11 cellular contexts compared by ENCODE assay signal in the genomic region with DNA sequence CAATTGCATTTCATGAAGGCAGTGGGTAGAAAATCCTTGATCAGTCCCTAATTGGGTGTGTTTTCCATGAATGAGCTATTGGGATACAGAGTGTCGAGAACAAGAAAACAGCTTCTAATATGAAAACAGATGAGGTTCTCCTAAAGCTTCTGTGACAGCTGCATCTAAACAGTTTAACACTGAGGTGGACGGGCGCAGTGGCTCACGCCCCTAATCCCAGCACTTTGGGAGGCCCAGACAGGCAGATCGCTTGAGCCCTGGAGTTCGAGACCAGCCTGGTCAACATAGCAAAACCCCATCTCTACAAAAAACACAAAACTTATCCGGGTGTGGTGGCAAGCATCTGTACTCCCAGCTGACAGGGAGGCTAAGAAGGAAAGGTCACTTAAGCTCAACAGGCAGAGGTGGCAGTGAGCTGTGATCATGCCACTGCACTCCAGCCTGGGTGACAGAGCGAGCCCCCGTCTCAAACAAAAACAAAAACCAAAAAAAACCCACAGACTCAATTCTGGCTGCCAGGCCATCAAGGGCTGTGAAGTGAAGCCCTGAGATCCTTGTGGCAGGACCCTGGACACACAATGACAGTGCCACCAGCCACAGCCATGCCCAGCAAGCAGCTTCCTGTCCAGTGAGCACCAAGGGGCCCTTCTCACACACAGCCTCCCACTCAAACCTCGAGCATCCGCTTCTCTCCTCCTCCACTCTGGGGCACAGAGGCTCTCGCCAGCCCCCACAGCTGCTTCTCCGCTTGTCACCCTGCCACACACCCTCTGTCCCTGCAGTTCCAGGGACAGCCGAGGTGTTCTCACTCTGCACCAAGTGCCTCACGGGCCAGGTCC. TPM values are rescaled to one million over a fixed set of nuclear protein-coding genes. Genes with fewer than 3 reads are reported as not detected.
A peak's percentile ranks its signal among the peaks of the same experiment; 100 is the strongest.
DNase-seq lines count a peak whose midpoint lies in the region; ATAC-seq, FAIRE-seq and TF ChIP-seq lines count a peak whose summit lies in the region.
"Had no signal": no experiment of that assay in that cellular context is flagged by ENCODE, and none has a peak within 500 bp of the region (broad histone marks: within the 10 kb centered on the region; RNA-seq: fewer than 3 reads in every experiment).

No MANE protein-coding gene starts in this region.

- DNase-seq in CMK (ENCODE audit: low read depth), result peak; percentile 44
- no peak for DNase-seq in PC-9
- DNase-seq in astrocyte (ENCODE audit: low read depth), result no peak
- DNase-seq in left lung, result no peak
- DNase-seq: DMS79 treated with DMSO at 0.1 percent for 48 hours, left colon had no signal

- ATAC-seq in left lung (no peak), GM18858 (IDR thresholded peaks at IDR 0.05; ENCODE audit: unreplicated experiment) (no peak), HG03571 (IDR thresholded peaks at IDR 0.05; ENCODE audit: unreplicated experiment) (no peak)
- ATAC-seq: HCT116, left colon had no signal

- no peaks in the 10 kb centered on the region for H3K9me2 ChIP-seq in PC-9 (ENCODE audit: insufficient read depth)

- CTCF ChIA-PET in PC-9 (lab: Charles Lee), result interaction anchor here (0.6 to 0.7 kb wide), 4 partner anchors 11 to 191 kb away, joined by 3 to 14 read pairs (median 8); no protein-coding TSS in a partner anchor

- H3K4me3 Mint-ChIP-seq in astrocyte (ENCODE audit: unreplicated experiment), result no peak overlapping the region

- H3K9ac ChIP-seq in astrocyte (ENCODE audit: low read length), result no peak overlapping the region

- H3K79me2 ChIP-seq in PC-9 (ENCODE audit: low read depth), result peaks cover 99% of the 10 kb centered on the region
- peaks cover 100% of the 10 kb centered on the region for H3K79me2 ChIP-seq in astrocyte (ENCODE audit: insufficient read depth, low read length)

- H3F3A ChIP-seq in PC-9 (ENCODE audit: insufficient read depth, low read depth), result peaks cover 83% of the 10 kb centered on the region

- H3K36me3 Mint-ChIP-seq in astrocyte (ENCODE audit: low read depth, unreplicated experiment), result peaks cover 4% of the 10 kb centered on the region

- no peaks in the 10 kb centered on the region for H3K27me3 ChIP-seq in PC-9 (ENCODE audit: insufficient read depth, low read depth)
- no peaks in the 10 kb centered on the region for H3K27me3 ChIP-seq in astrocyte (ENCODE audit: insufficient read depth, low read length)
- H3K27me3 ChIP-seq in neutrophil, result no peaks in the 10 kb centered on the region
- H3K27me3 ChIP-seq in left lung, result no peaks in the 10 kb centered on the region

- H3K27me3 Mint-ChIP-seq in astrocyte (ENCODE audit: low read depth, unreplicated experiment), result no peaks in the 10 kb centered on the region

- FAIRE-seq in astrocyte (lab: Jason Lieb, UNC), result no peak
- FAIRE-seq: TTC549 had no signal

- TF ChIP-seq CTCF in PC-9 (conservative IDR thresholded peaks at IDR 0.05) (no peak), astrocyte (IDR thresholded peaks at IDR 0.05; ENCODE audit: insufficient read depth, low read depth, low read length) (no peak), neutrophil (IDR thresholded peaks at IDR 0.05) (no peak), left lung (IDR thresholded peaks at IDR 0.05) (no peak)

- intact Hi-C loops in PC-9 (cut with micrococcal nuclease; ENCODE audit: unreplicated experiment), result no loop called here
- intact Hi-C loops in left lung (cut with DNase I), result no loop called here

- H3K4me1 ChIP-seq in PC-9 (replicated peaks; ENCODE audit: insufficient read depth) (peaks cover 75% of the 10 kb centered on the region), astrocyte (ENCODE audit: insufficient read depth, low read length) (peaks cover 37% of the 10 kb centered on the region), neutrophil (ENCODE audit: control insufficient read depth in 1 of 2, insufficient read depth in 1 of 2, low read depth in 1 of 2, low read length in 1 of 2) (peaks cover 77 to 85% of the 10 kb centered on the region in 2 experiments), left lung (peaks cover 49 to 99% of the 10 kb centered on the region in 2 donors)

- POLR2A ChIA-PET in PC-9 (lab: Charles Lee; ENCODE audit: unreplicated experiment), result interaction anchor here (0.6 kb wide), 2 partner anchors 20 to 74 kb away, joined by 7 to 9 read pairs; no protein-coding TSS in a partner anchor

- peaks cover 74% of the 10 kb centered on the region for H3K4me1 Mint-ChIP-seq in astrocyte (ENCODE audit: low read depth, unreplicated experiment)

- H3K9me3 ChIP-seq in PC-9 (ENCODE audit: insufficient read depth, low read depth) (no peaks in the 10 kb centered on the region), astrocyte (ENCODE audit: insufficient read depth, low read depth, low read length) (no peaks in the 10 kb centered on the region), neutrophil (no peaks in the 10 kb centered on the region), left lung (no peaks in the 10 kb centered on the region)

- H3K27ac ChIP-seq in PC-9 (no peak overlapping the region), astrocyte (ENCODE audit: low read depth, low read length) (no peak overlapping the region), neutrophil (peak overlapping the region; percentile 58), left lung (no peak overlapping the region)

- H3K27ac Mint-ChIP-seq in astrocyte (ENCODE audit: unreplicated experiment), result no peak overlapping the region

- no TSS peak for BruUV-seq in PC-9 (replicated peaks; lab: Mats Ljungman, UMichigan)

- H2AFZ ChIP-seq in PC-9 (no peak overlapping the region), astrocyte (ENCODE audit: low read depth, low read length) (no peak overlapping the region)

- H3K36me3 ChIP-seq in PC-9 (ENCODE audit: low read depth) (no peaks in the 10 kb centered on the region), astrocyte (ENCODE audit: insufficient read depth, low read length) (no peaks in the 10 kb centered on the region), neutrophil (no peaks in the 10 kb centered on the region), left lung (no peaks in the 10 kb centered on the region)

- 0 out of 2 replicates have a peak overlapping the region, but pooled peaks have one; percentile 2 for H3K4me2 ChIP-seq in PC-9
- peak overlapping the region; percentile 23 for H3K4me2 ChIP-seq in astrocyte (ENCODE audit: low read length)

- H3K4me3 ChIP-seq in PC-9, result no peak overlapping the region
- no peak overlapping the region for H3K4me3 ChIP-seq in astrocyte (ENCODE audit: insufficient read depth, low read depth, low read length)
- no peak overlapping the region for H3K4me3 ChIP-seq in neutrophil (ENCODE audit: low read depth in 1 of 2, low read length in 1 of 2)
- H3K4me3 ChIP-seq in left lung, result no peak overlapping the region

- peaks cover 2% of the 10 kb centered on the region for H3K9me3 Mint-ChIP-seq in astrocyte (ENCODE audit: unreplicated experiment)

- H4K20me1 ChIP-seq in PC-9 (ENCODE audit: insufficient read depth), result peaks cover 100% of the 10 kb centered on the region
- peaks cover 97% of the 10 kb centered on the region for H4K20me1 ChIP-seq in astrocyte (ENCODE audit: insufficient read depth, low read length)

RNA-seq across cellular contexts. Expression of a gene that starts 44.0 kb away (rescaled TPM):
- 206 and 220 TPM in 2 replicates for total RNA-seq in PC-9 (2021)
- 213 TPM in 2 replicates for total RNA-seq in astrocyte
- total RNA-seq in left lung, result 100 to 1,000 TPM in 1 of 2 donors, 10 to 100 TPM in 1; 98.2 to 123 TPM
